ENCODE assay signal across 7 cellular contexts in the genomic region with DNA sequence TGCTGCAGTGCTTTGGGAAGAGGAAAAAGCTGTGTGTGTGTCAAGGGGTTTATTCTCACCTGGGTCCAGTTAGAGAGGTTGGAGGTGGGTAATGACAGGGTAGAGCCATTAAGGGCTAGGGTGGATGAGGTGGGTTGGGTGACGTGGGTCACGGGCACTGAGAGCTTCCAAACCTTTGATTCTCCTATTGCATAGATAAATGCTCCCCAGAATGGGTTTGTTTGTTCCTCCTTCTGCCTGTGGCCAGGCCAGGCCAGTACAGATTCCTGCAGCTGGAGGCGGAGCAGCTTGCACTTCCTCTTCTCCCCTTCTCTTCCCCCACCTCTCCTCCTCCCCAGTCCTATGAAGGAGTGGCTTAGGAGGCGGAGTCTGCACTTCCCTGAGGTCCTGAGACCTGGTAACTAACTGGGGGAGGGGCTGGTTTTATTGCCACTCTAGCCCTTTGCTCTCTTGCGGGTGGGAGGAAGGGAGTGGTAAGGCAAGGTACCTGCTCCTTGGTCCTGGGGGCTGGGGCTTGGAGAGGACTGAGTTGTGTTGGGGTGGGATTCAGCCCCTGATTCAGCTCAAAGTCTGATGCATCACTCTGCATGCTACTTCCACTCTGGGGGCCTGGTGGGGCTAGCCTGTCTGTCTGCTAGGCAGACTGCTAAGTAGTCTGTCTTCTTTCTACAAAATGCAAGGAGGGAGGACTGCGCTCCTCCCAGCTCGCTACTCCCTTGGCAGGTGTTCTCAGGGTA. TPM values are rescaled to one million over a fixed set of nuclear protein-coding genes. Genes with fewer than 3 reads are reported as not detected.
DNase-seq lines count a peak whose midpoint lies in the region; ATAC-seq, FAIRE-seq and TF ChIP-seq lines count a peak whose summit lies in the region.
"Had no signal": no experiment of that assay in that cellular context is flagged by ENCODE, and none has a peak within 500 bp of the region (broad histone marks: within the 10 kb centered on the region; RNA-seq: fewer than 3 reads in every experiment).

No MANE protein-coding gene starts in this region.

- RAD21 ChIA-PET in GM12878 (lab: Charles Lee; ENCODE audit: unreplicated experiment) = interaction anchor here (0.8 to 5.0 kb wide), 10 partner anchors 11 to 65 kb away, joined by 3 to 41 read pairs (median 6); a partner anchor contains a TSS

- H3K36me3 ChIP-seq in GM12878 (ENCODE audit: control insufficient read depth in 2 of 2, insufficient read depth in 2 of 2, low read length in 1 of 2) = no peaks in the 10 kb centered on the region

- no peak for TF ChIP-seq POLR2A in GM12878 (IDR thresholded peaks at IDR 0.05; ENCODE audit: low read depth, low read length)

- no peak for TF ChIP-seq RAD21 in GM12878 (IDR thresholded peaks at IDR 0.05; ENCODE audit: insufficient read depth, low read depth, low read length)

- peak overlapping the region; percentile 13 for H2AFZ ChIP-seq in GM12878 (ENCODE audit: control insufficient read depth, low read depth, low read length)

- peak overlapping the region; percentile 45; the same call in 1 of the 2 replicates for H3K4me3 ChIP-seq in GM12878

- peak overlapping the region; percentile 47 to 74 (median 53) for H3K4me3 Mint-ChIP-seq in nephron

- TF ChIP-seq EP300 in GM12878 (IDR thresholded peaks at IDR 0.05; ENCODE audit: borderline replicate concordance in 1 of 2, control insufficient read depth in 1 of 2, low read depth in 2 of 2, low read length in 2 of 2) = no peak

- FAIRE-seq in GM19239 (lab: Jason Lieb, UNC) (peak; percentile 94), GM12878 (lab: Jason Lieb, UNC) (peak; percentile 49)

- H3K27ac Mint-ChIP-seq in nephron = peak overlapping the region; percentile 3 to 81 (median 6)

- H4K20me1 ChIP-seq in GM12878 (ENCODE audit: control insufficient read depth, insufficient read depth) = no peaks in the 10 kb centered on the region

- H3K9me3 ChIP-seq in GM12878 (replicated peaks; ENCODE audit: control insufficient read depth, insufficient read depth, low read length) = no peaks in the 10 kb centered on the region

- POLR2A ChIA-PET in GM12878 (lab: Charles Lee) = interaction anchor here (0.5 to 5.0 kb wide), 12 partner anchors 10 to 580 kb away, joined by 3 to 39 read pairs (median 4); a partner anchor contains a TSS

- in situ Hi-C loops in GM12878 (cut with MboI) = no loop called here

- peak overlapping the region; percentile 86 for H3K4me2 ChIP-seq in GM12878 (ENCODE audit: control insufficient read depth, insufficient read depth)

- H3K4me1 Mint-ChIP-seq in nephron = peaks cover 26% of the 10 kb centered on the region

- H3K36me3 Mint-ChIP-seq in nephron (ENCODE audit: low read depth) = peaks cover 9% of the 10 kb centered on the region

- H3K9ac ChIP-seq in GM12878 (ENCODE audit: control insufficient read depth, insufficient read depth, low read length) = peak overlapping the region; percentile 45

- TF ChIP-seq CTCF in GM12878 (IDR thresholded peaks at IDR 0.05 in 2 of 3, conservative IDR thresholded peaks at IDR 0.05 in 1 of 3; ENCODE audit: control insufficient read depth in 2 of 3, extremely low read depth in 1 of 3, insufficient read depth in 1 of 3, low read depth in 3 of 3, low read length in 3 of 3) (no peak), nephron (IDR thresholded peaks at IDR 0.05; ENCODE audit: unreplicated experiment in 3 of 3) (no peak)

- H3K27me3 ChIP-seq in GM12878 (replicated peaks in 1 of 2; ENCODE audit: control insufficient read depth in 2 of 2, insufficient read depth in 2 of 2, low read length in 1 of 2) = peaks cover 1 to 3% of the 10 kb centered on the region in 2 experiments; a peak in 1 of 4 replicates

- H3K27me3 Mint-ChIP-seq in nephron (ENCODE audit: low read depth) = peaks cover 46% of the 10 kb centered on the region

- peak; percentile 75 for DNase-seq in GM19239 (ENCODE audit: insufficient read length, low spot score)
- peak; percentile 57 for DNase-seq in LoVo (ENCODE audit: low spot score)
- peak; percentile 57 for DNase-seq in GM12878 (ENCODE audit: low read depth, low spot score)
- DNase-seq in stimulated activated naive CD8-positive, alpha-beta T cell treated with anti-CD3 and anti-CD28 coated beads, Interleukin-15, Interleukin-2, amounts not matched to agents 100 U/mL and 50 U/mL, for 24 hours = no peak

- intact Hi-C loops in GM12878 (cut with micrococcal nuclease; ENCODE audit: unreplicated experiment) = loop anchor here (5.0 to 10.0 kb wide), 2 partner anchors 40 to 267 kb away; a partner anchor contains a TSS

- CTCF ChIA-PET in GM12878 (lab: Yijun Ruan, JAX) = interaction anchor here (0.9 to 8.8 kb wide), 12 partner anchors 11 to 168 kb away, joined by 3 to 140 read pairs (median 4); a partner anchor contains a TSS

- H3K79me2 ChIP-seq in GM12878 (ENCODE audit: control insufficient read depth, insufficient read depth, low read length) = no peaks in the 10 kb centered on the region

- no peaks in the 10 kb centered on the region for H3K9me3 Mint-ChIP-seq in nephron

- 59% methylated on average over 7 of the region's 7 CpGs for WGBS in GM12878 (ENCODE audit: insufficient coverage, insufficient replicate concordance, low lambda C conversion rate, missing lambda C conversion rate)

- SMC1A ChIA-PET in GM12878 (lab: Charles Lee; ENCODE audit: uncharacterized antibody, unreplicated experiment) = interaction anchor here (0.6 to 5.0 kb wide), 16 partner anchors 11 to 169 kb away, joined by 3 to 47 read pairs (median 4); a partner anchor contains a TSS

- BruUV-seq in GM12878 (replicated peaks; lab: Mats Ljungman, UMichigan) = no TSS peak

- peak overlapping the region; percentile 76 for H3K27ac ChIP-seq in GM12878 (ENCODE audit: control insufficient read depth, insufficient read depth)

- H3K4me1 ChIP-seq in GM12878 (ENCODE audit: control insufficient read depth, insufficient read depth, low read length) = peaks cover 26% of the 10 kb centered on the region

- ATAC-seq in GM12878 (peak; percentile 82), HG03457 (IDR thresholded peaks at IDR 0.05; ENCODE audit: unreplicated experiment) (no peak)
- ATAC-seq in stimulated activated naive CD8-positive, alpha-beta T cell treated with anti-CD3 and anti-CD28 coated beads, Interleukin-15, Interleukin-2, amounts not matched to agents 100 U/mL and 50 U/mL, for 24 hours = no peak

RNA-seq across cellular contexts. Expression of a gene that starts 3.5 kb away (rescaled TPM):
- total RNA-seq in GM12878 (2013; cell fraction: nucleolus; rRNA removed) = 46.9 and 54.3 TPM in 2 replicates
- total RNA-seq in GM12878 (2014; rRNA removed) (18.8 and 18.9 TPM in 2 replicates), GM12878 (2014; rRNA removed; fragmentation: Illumina TruSeq; extraction: Trizol) (6.4 and 7.8 TPM in 2 replicates), GM12878 (2021) (26.6 and 28.6 TPM in 2 replicates)
- polyA plus RNA-seq in GM12878 (2011; ENCODE audit: low read depth) = 3.1 TPM
- polyA plus RNA-seq in GM12878 (2011; rRNA removed) (4.8 and 8.2 TPM in 2 replicates), GM12878 (2014; fragmentation: Illumina TruSeq; extraction: Trizol) (11.0 and 12.4 TPM in 2 replicates), GM12878 (2014; fragmentation: Nextera tagmentation; extraction: Ambion mirVana) (1 to 10 TPM; 3.5 to 4.0 TPM), GM12878 (2014; rRNA removed) (10.4 and 14.3 TPM in 2 replicates), GM12878 (2016; fragmentation: Nextera tagmentation; extraction: Ambion mirVana) (10 to 100 TPM; 10.1 to 12.1 TPM)
- 17.8 and 26.2 TPM in 2 replicates for polyA plus RNA-seq in GM12878 (2011; cell fraction: cytosol; rRNA removed)
- 40.2 and 41.5 TPM in 2 replicates for polyA plus RNA-seq in GM12878 (2011; cell fraction: nucleus; rRNA removed)
- polyA plus RNA-seq in GM12878 (2012) = 8.4 and 9.5 TPM in 2 replicates
- polyA minus RNA-seq in GM12878 (2011; rRNA and poly(A)+ RNA removed) = 9.4 and 13.9 TPM in 2 replicates
- polyA minus RNA-seq in GM12878 (2011; cell fraction: cytosol; rRNA and poly(A)+ RNA removed) = 7.1 and 13.0 TPM in 2 replicates
- polyA minus RNA-seq in GM12878 (2011; cell fraction: nucleus; rRNA and poly(A)+ RNA removed) = 11.2 and 12.2 TPM in 2 replicates

RNA-seq across cellular contexts. Expression of a gene that starts 18.9 kb away (rescaled TPM):
- not detected in 2 replicates for total RNA-seq in GM12878 (2013; cell fraction: nucleolus; rRNA removed)
- total RNA-seq in GM12878 (2014; rRNA removed) (not detected in 2 replicates), GM12878 (2014; rRNA removed; fragmentation: Illumina TruSeq; extraction: Trizol) (not detected in 2 replicates), GM12878 (2021) (not detected in 2 replicates)
- polyA plus RNA-seq in GM12878 (2011; ENCODE audit: low read depth) = not detected
- polyA plus RNA-seq in GM12878 (2011; rRNA removed) (0.10 TPM in 1 of 2 replicates, not detected in the other), GM12878 (2014; fragmentation: Illumina TruSeq; extraction: Trizol) (not detected in 2 replicates), GM12878 (2014; fragmentation: Nextera tagmentation; extraction: Ambion mirVana) (not detected), GM12878 (2014; rRNA removed) (not detected in 2 replicates), GM12878 (2016; fragmentation: Nextera tagmentation; extraction: Ambion mirVana) (not detected)
- polyA plus RNA-seq in GM12878 (2011; cell fraction: cytosol; rRNA removed) = not detected in 2 replicates
- not detected in 2 replicates for polyA plus RNA-seq in GM12878 (2011; cell fraction: nucleus; rRNA removed)
- polyA plus RNA-seq in GM12878 (2012) = not detected in 2 replicates
- polyA minus RNA-seq in GM12878 (2011; rRNA and poly(A)+ RNA removed) = not detected in 2 replicates
- not detected in 2 replicates for polyA minus RNA-seq in GM12878 (2011; cell fraction: cytosol; rRNA and poly(A)+ RNA removed)
- polyA minus RNA-seq in GM12878 (2011; cell fraction: nucleus; rRNA and poly(A)+ RNA removed) = not detected in 2 replicates
- total RNA-seq: dermis microvascular lymphatic vessel endothelial cell had no signal

RNA-seq across cellular contexts. Expression of a gene that starts 26.6 kb away (rescaled TPM):
- total RNA-seq in GM12878 (2013; cell fraction: nucleolus; rRNA removed) = 35.3 and 37.1 TPM in 2 replicates
- total RNA-seq in GM12878 (2014; rRNA removed) (11.5 and 13.0 TPM in 2 replicates), GM12878 (2014; rRNA removed; fragmentation: Illumina TruSeq; extraction: Trizol) (6.9 and 7.3 TPM in 2 replicates), GM12878 (2021) (13.3 and 15.0 TPM in 2 replicates)
- polyA plus RNA-seq in GM12878 (2011; ENCODE audit: low read depth) = 4.9 TPM
- polyA plus RNA-seq in GM12878 (2011; rRNA removed) (30.2 and 39.3 TPM in 2 replicates), GM12878 (2014; fragmentation: Illumina TruSeq; extraction: Trizol) (7.6 and 7.8 TPM in 2 replicates), GM12878 (2014; fragmentation: Nextera tagmentation; extraction: Ambion mirVana) (1 to 10 TPM in 1 of 2 experiments, under 1 TPM in 1; 0.24 to 1.3 TPM), GM12878 (2014; rRNA removed) (15.7 and 16.5 TPM in 2 replicates), GM12878 (2016; fragmentation: Nextera tagmentation; extraction: Ambion mirVana) (10 to 100 TPM in 1 of 2 experiments, 1 to 10 TPM in 1; 8.2 to 10.5 TPM)
- polyA plus RNA-seq in GM12878 (2011; cell fraction: cytosol; rRNA removed) = 39.3 and 50.0 TPM in 2 replicates
- polyA plus RNA-seq in GM12878 (2011; cell fraction: nucleus; rRNA removed) = 30.7 and 31.8 TPM in 2 replicates
- polyA plus RNA-seq in GM12878 (2012) = 8.8 and 14.8 TPM in 2 replicates
- polyA minus RNA-seq in GM12878 (2011; rRNA and poly(A)+ RNA removed) = 17.9 and 35.2 TPM in 2 replicates
- 13.5 and 20.2 TPM in 2 replicates for polyA minus RNA-seq in GM12878 (2011; cell fraction: cytosol; rRNA and poly(A)+ RNA removed)
- polyA minus RNA-seq in GM12878 (2011; cell fraction: nucleus; rRNA and poly(A)+ RNA removed) = 21.9 and 25.2 TPM in 2 replicates

RNA-seq across cellular contexts. Expression of a gene that starts 40.1 kb away (rescaled TPM):
- 49.9 and 53.9 TPM in 2 replicates for total RNA-seq in GM12878 (2013; cell fraction: nucleolus; rRNA removed)
- total RNA-seq in GM12878 (2014; rRNA removed) = 39.2 and 42.8 TPM in 2 replicates
- 43.4 and 51.1 TPM in 2 replicates for total RNA-seq in GM12878 (2014; rRNA removed; fragmentation: Illumina TruSeq; extraction: Trizol)
- total RNA-seq in GM12878 (2021) = 39.3 and 43.5 TPM in 2 replicates
- 16.0 TPM for polyA plus RNA-seq in GM12878 (2011; ENCODE audit: low read depth)
- polyA plus RNA-seq in GM12878 (2011; rRNA removed) = 34.0 and 39.9 TPM in 2 replicates
- polyA plus RNA-seq in GM12878 (2011; cell fraction: cytosol; rRNA removed) = 41.5 and 71.0 TPM in 2 replicates
- polyA plus RNA-seq in GM12878 (2011; cell fraction: nucleus; rRNA removed) = 55.1 and 65.9 TPM in 2 replicates
- polyA plus RNA-seq in GM12878 (2012) = 25.8 and 27.8 TPM in 2 replicates
- polyA plus RNA-seq in GM12878 (2014; fragmentation: Illumina TruSeq; extraction: Trizol) = 52.7 and 62.8 TPM in 2 replicates
- 10 to 100 TPM in 1 of 2 experiments, 1 to 10 TPM in 1; 6.1 to 11.5 TPM for polyA plus RNA-seq in GM12878 (2014; fragmentation: Nextera tagmentation; extraction: Ambion mirVana)
- 50.2 and 61.0 TPM in 2 replicates for polyA plus RNA-seq in GM12878 (2014; rRNA removed)
- polyA plus RNA-seq in GM12878 (2016; fragmentation: Nextera tagmentation; extraction: Ambion mirVana) = 10 to 100 TPM; 48.0 to 55.7 TPM
- 20.0 and 29.1 TPM in 2 replicates for polyA minus RNA-seq in GM12878 (2011; rRNA and poly(A)+ RNA removed)
- polyA minus RNA-seq in GM12878 (2011; cell fraction: cytosol; rRNA and poly(A)+ RNA removed) = 11.4 and 12.1 TPM in 2 replicates
- polyA minus RNA-seq in GM12878 (2011; cell fraction: nucleus; rRNA and poly(A)+ RNA removed) = 8.7 and 14.6 TPM in 2 replicates

RNA-seq across cellular contexts. Expression of a gene that starts 40.5 kb away (rescaled TPM):
- 61.9 and 67.4 TPM in 2 replicates for total RNA-seq in GM12878 (2013; cell fraction: nucleolus; rRNA removed)
- total RNA-seq in GM12878 (2014; rRNA removed) (16.8 and 20.2 TPM in 2 replicates), GM12878 (2014; rRNA removed; fragmentation: Illumina TruSeq; extraction: Trizol) (11.5 and 12.4 TPM in 2 replicates), GM12878 (2021) (14.9 and 17.1 TPM in 2 replicates)
- 10.3 TPM for polyA plus RNA-seq in GM12878 (2011; ENCODE audit: low read depth)
- polyA plus RNA-seq in GM12878 (2011; rRNA removed) (23.7 and 36.3 TPM in 2 replicates), GM12878 (2014; fragmentation: Illumina TruSeq; extraction: Trizol) (22.2 and 27.3 TPM in 2 replicates), GM12878 (2014; fragmentation: Nextera tagmentation; extraction: Ambion mirVana) (1 to 10 TPM; 1.7 to 4.4 TPM), GM12878 (2014; rRNA removed) (27.1 and 30.7 TPM in 2 replicates), GM12878 (2016; fragmentation: Nextera tagmentation; extraction: Ambion mirVana) (10 to 100 TPM; 16.0 to 17.2 TPM)
- 48.4 and 52.3 TPM in 2 replicates for polyA plus RNA-seq in GM12878 (2011; cell fraction: cytosol; rRNA removed)
- polyA plus RNA-seq in GM12878 (2011; cell fraction: nucleus; rRNA removed) = 147 and 170 TPM in 2 replicates
- polyA plus RNA-seq in GM12878 (2012) = 18.4 and 19.2 TPM in 2 replicates
- polyA minus RNA-seq in GM12878 (2011; rRNA and poly(A)+ RNA removed) = 31.0 and 42.7 TPM in 2 replicates
- 9.1 and 18.2 TPM in 2 replicates for polyA minus RNA-seq in GM12878 (2011; cell fraction: cytosol; rRNA and poly(A)+ RNA removed)
- 26.5 and 36.1 TPM in 2 replicates for polyA minus RNA-seq in GM12878 (2011; cell fraction: nucleus; rRNA and poly(A)+ RNA removed)
